In the genomic region with DNA sequence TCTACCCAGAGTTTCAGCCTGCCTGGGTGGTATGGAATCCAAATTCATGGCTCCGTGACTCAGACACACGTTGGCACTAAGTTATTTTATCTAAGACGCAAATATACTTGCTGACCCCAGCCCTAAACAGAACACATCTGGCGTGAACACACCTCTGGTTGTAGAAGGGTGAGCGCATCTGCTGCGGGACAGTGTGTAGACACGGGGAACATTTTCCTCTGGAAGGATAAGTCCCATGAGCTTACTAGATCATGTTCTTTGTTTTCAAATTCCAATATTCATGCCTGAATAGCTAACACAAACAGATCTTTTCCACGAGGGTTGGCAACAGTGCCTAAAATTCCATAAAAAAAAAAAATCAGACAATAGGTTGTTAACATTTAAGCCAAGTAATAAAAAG, we compare ENCODE assay signal across 22 cellular contexts.
"Had no signal": no experiment of that assay in that cellular context is flagged by ENCODE, and none has a peak within 500 bp of the region (broad histone marks: within the 10 kb centered on the region; RNA-seq: fewer than 3 reads in every experiment).

No MANE protein-coding gene starts in this region.

- ATAC-seq: activated CD8-positive, alpha-beta T cell treated with anti-CD3 and anti-CD28 coated beads, Interleukin-2, amount 10 ng/mL, durations not matched to agents 7 days and 5 days; PC-3; T-helper 17 cell; WTC11 had no signal

- DNase-seq: activated CD4-positive, alpha-beta T cell treated with anti-CD3 and anti-CD28 coated beads for 48 hours; activated CD4-positive, alpha-beta T cell treated with anti-CD3 and anti-CD28 coated beads, Interleukin-2, amount 50 U/mL, for 4 hours; activated CD4-positive, CD25-positive, alpha-beta regulatory T cell treated with anti-CD3 and anti-CD28 coated beads, Interleukin-2, amount 50 U/mL, for 72 hours; activated CD8-positive, alpha-beta memory T cell treated with anti-CD3 and anti-CD28 coated beads, Interleukin-2, amount 50 U/mL, for 48 hours; activated CD8-positive, alpha-beta T cell treated with anti-CD3 and anti-CD28 coated beads, Interleukin-2, amount 10 ng/mL, durations not matched to agents 7 days and 5 days; activated naive CD4-positive, alpha-beta T cell; activated T-cell treated with anti-CD3 and anti-CD28 coated beads, Interleukin-2, amount 50 U/mL, for 1 hour; aorta; Kasumi-1; KBM-7; NCI-H1417; NCI-H1694; NCI-H2029 treated with DMSO at 0.1 percent for 48 hours; NCI-H345; NCI-H510A treated with DMSO at 0.1 percent for 48 hours; NCI-H69; PC-3; SHP77; T-helper 17 cell; T-helper 9 cell had no signal

- FAIRE-seq: RCC 7860 had no signal
